12 cellular contexts compared by ENCODE assay signal in the genomic region with DNA sequence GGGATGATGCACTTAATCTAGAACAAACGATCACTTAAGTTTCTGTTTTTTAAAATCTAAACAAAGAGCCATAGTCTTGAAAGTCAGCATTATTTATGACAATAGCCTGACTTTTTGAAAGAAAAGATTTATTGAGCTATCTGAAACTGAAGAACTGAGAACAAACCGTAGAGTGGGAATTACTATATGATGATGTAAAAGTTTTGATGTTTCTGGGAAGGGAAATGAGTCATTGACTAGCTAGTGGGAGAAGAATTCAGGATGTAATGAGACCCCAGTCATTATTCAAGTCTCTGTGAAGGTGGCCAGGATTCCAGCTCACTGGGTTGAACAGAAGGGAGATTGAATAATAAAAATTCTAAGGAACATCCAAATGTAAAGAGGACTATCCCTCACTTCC.
A peak's percentile ranks its signal among the peaks of the same experiment; 100 is the strongest.
DNase-seq lines count a peak whose midpoint lies in the region; ATAC-seq and TF ChIP-seq lines count a peak whose summit lies in the region.
"Had no signal": no experiment of that assay in that cellular context is flagged by ENCODE, and none has a peak within 500 bp of the region (broad histone marks: within the 10 kb centered on the region; RNA-seq: fewer than 3 reads in every experiment).

No MANE protein-coding gene starts in this region.

- peak; percentile 81 for DNase-seq in A172 (ENCODE audit: low spot score)
- peak; percentile 54 for DNase-seq in HS-27A (ENCODE audit: low read depth)
- DNase-seq in astrocyte of the cerebellum (ENCODE audit: low read depth), result peak; percentile 88
- peak; percentile 69 for DNase-seq in glomerular visceral epithelial cell (ENCODE audit: extremely low spot score)
- DNase-seq in NCI-H1436 (lab: John Stamatoyannopoulos, UW), result no peak
- DNase-seq in sciatic nerve (ENCODE audit: low spot score), result no peak
- no peak for DNase-seq in activated effector memory CD4-positive, alpha-beta T cell treated with anti-CD3 and anti-CD28 coated beads, Interleukin-2, amount 50 U/mL, for 16 hours
- DNase-seq: activated T-cell treated with anti-CD3 and anti-CD28 coated beads, Interleukin-2, amount 50 U/mL, for 48 hours; RPMI8226; stimulated activated CD8-positive, alpha-beta memory T cell treated with anti-CD3 and anti-CD28 coated beads, Interleukin-4, amount 100 ng/mL, for 48 hours had no signal

- intact Hi-C loops in sciatic nerve (cut with DNase I), result no loop called here

- H3K4me3 ChIP-seq in astrocyte of the cerebellum (ENCODE audit: low read depth, low read length), result no peak overlapping the region
- H3K4me3 ChIP-seq: K562 had no signal

- no peak for TF ChIP-seq CTCF in astrocyte of the cerebellum (IDR thresholded peaks at IDR 0.05; ENCODE audit: low read depth, low read length, missing control alignments)

- no peak for ATAC-seq in HG03139 (IDR thresholded peaks at IDR 0.05; ENCODE audit: unreplicated experiment)
- ATAC-seq in sciatic nerve, result no peak
- ATAC-seq: K562 had no signal

- in situ Hi-C loops in astrocyte of the cerebellum (cut with HindIII; ENCODE audit: low sequenced_read_pairs), result no loop called here

Comparison
In these comparisons a context has a peak if more than half of its experiments do, and no peak if none do; other contexts are left out.
1. DNase-seq: peak in A172 (single experiment), HS-27A (single experiment), astrocyte of the cerebellum (single experiment) and glomerular visceral epithelial cell (single experiment); none in NCI-H1436 (single experiment), sciatic nerve (single experiment) and activated effector memory CD4-positive, alpha-beta T cell treated with anti-CD3 and anti-CD28 coated beads, Interleukin-2, amount 50 U/mL, for 16 hours (single experiment).